In the genomic region with DNA sequence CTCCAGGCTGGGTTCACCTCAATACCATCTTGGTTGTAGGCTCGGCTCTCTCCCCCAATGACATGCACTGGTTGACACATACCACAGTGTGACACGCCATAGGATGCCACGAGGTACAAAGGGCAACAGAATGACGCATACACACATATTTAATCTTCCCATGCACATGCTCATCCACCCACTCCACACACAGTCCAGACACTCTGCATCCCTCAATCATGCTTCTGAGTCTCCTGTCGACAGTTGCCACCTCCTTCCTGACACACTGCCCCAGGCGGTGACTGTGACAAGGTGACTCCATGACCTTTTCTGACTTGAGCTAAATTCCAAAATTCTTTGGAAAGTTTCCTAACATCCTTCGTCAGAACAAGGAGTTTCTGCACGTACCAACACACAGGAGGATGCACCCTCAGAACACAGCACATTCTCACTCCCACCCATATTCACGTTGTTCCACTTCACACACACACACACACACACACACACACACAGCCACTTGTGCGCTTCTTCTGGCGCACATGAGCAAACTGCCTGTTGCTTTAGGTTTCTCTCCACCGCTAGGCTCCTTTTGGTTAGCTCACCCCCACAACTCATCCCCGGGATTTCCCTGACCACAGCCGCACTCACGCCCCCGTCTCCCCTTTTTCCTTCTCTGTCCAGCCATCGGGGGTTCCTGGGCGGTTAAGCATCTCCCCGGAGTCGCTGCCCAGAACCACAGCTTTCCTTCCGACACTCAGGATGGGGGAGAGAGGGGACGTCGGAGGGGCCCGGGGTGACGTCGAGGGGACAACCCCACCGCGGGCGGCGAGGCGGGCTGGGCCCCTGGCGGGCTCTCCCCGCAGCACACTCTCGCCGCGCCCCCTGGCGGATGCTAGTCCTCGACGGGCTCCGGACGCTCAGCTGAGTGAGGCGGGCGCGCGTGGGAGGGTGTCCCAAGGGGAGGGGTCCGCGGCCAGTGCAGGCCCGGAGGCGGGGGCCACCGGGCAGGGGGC, we compare ENCODE assay signal across 1 cellular context.
TF ChIP-seq lines count a peak whose summit lies in the region.

No MANE protein-coding gene starts in this region.

TF ChIP-seq in K562, 482 proteins besides CTCF, POLR2A, EP300 and RAD21 (continued from another document and continues in another):
- TF ChIP-seq, protein P1, sequence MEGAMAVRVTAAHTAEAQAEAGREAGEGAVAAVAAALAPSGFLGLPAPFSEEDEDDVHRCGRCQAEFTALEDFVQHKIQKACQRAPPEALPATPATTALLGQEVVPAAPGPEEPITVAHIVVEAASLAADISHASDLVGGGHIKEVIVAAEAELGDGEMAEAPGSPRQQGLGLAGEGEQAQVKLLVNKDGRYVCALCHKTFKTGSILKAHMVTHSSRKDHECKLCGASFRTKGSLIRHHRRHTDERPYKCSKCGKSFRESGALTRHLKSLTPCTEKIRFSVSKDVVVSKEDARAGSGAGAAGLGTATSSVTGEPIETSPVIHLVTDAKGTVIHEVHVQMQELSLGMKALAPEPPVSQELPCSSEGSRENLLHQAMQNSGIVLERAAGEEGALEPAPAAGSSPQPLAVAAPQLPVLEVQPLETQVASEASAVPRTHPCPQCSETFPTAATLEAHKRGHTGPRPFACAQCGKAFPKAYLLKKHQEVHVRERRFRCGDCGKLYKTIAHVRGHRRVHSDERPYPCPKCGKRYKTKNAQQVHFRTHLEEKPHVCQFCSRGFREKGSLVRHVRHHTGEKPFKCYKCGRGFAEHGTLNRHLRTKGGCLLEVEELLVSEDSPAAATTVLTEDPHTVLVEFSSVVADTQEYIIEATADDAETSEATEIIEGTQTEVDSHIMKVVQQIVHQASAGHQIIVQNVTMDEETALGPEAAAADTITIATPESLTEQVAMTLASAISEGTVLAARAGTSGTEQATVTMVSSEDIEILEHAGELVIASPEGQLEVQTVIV (CRISPR knock-in tag; IDR thresholded peaks at IDR 0.05; ENCODE audit: borderline replicate concordance): no peak
- TF ChIP-seq, protein P2, sequence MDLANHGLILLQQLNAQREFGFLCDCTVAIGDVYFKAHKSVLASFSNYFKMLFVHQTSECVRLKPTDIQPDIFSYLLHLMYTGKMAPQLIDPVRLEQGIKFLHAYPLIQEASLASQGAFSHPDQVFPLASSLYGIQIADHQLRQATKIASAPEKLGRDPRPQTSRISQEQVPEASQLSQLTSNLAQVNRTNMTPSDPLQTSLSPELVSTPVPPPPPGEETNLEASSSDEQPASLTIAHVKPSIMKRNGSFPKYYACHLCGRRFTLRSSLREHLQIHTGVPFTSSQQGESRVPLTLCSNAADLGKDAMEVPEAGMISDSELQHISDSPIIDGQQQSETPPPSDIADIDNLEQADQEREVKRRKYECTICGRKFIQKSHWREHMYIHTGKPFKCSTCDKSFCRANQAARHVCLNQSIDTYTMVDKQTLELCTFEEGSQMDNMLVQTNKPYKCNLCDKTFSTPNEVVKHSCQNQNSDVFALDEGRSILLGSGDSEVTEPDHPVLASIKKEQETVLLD (IDR thresholded peaks at IDR 0.05): no peak
- no peak for TF ChIP-seq ZNF668 (CRISPR knock-in tag; IDR thresholded peaks at IDR 0.05)
- TF ChIP-seq SMAD1 (IDR thresholded peaks at IDR 0.05; ENCODE audit: low read depth, low read length, partially characterized antibody): no peak
- TF ChIP-seq PHB2 (IDR thresholded peaks at IDR 0.05; ENCODE audit: low read depth): no peak
- TF ChIP-seq, protein P3, sequence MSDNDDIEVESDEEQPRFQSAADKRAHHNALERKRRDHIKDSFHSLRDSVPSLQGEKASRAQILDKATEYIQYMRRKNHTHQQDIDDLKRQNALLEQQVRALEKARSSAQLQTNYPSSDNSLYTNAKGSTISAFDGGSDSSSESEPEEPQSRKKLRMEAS (CRISPR knock-in tag; IDR thresholded peaks at IDR 0.05): peak; percentile 50; the same call in 1 of the 2 replicates
- 0 out of 4 replicates have a peak, but pooled peaks of 1 of the 2 experiments have one; percentile 8 for TF ChIP-seq RCOR1 (IDR thresholded peaks at IDR 0.05; ENCODE audit: borderline replicate concordance in 1 of 2, low read depth in 2 of 2, low read length in 2 of 2)
- no peak for TF ChIP-seq POLR2AphosphoS5 (IDR thresholded peaks at IDR 0.05; ENCODE audit: control insufficient read depth, insufficient read depth, low read depth, low read length)
- no peak; the same call in 1 of the 2 replicates for TF ChIP-seq GABPB1 (CRISPR knock-in tag; IDR thresholded peaks at IDR 0.05)
- no peak for TF ChIP-seq ELF4 (CRISPR knock-in tag; IDR thresholded peaks at IDR 0.05)
- TF ChIP-seq PURB (CRISPR knock-in tag; IDR thresholded peaks at IDR 0.05; ENCODE audit: low read depth): no peak
- TF ChIP-seq MCM3 (IDR thresholded peaks at IDR 0.05): no peak
- TF ChIP-seq TSC22D4 (tag; IDR thresholded peaks at IDR 0.05): no peak
- no peak for TF ChIP-seq ZNF184 (CRISPR knock-in tag; IDR thresholded peaks at IDR 0.05)
- TF ChIP-seq ZNF324 (CRISPR knock-in tag; IDR thresholded peaks at IDR 0.05): no peak
- no peak for TF ChIP-seq DMBX1 (CRISPR knock-in tag; IDR thresholded peaks at IDR 0.05; ENCODE audit: borderline replicate concordance)
- 0 out of 2 replicates have a peak, but pooled peaks have one; percentile 22 for TF ChIP-seq KLF16 (IDR thresholded peaks at IDR 0.05)
- TF ChIP-seq, protein P4, sequence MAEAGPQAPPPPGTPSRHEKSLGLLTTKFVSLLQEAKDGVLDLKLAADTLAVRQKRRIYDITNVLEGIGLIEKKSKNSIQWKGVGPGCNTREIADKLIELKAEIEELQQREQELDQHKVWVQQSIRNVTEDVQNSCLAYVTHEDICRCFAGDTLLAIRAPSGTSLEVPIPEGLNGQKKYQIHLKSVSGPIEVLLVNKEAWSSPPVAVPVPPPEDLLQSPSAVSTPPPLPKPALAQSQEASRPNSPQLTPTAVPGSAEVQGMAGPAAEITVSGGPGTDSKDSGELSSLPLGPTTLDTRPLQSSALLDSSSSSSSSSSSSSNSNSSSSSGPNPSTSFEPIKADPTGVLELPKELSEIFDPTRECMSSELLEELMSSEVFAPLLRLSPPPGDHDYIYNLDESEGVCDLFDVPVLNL (CRISPR knock-in tag; IDR thresholded peaks at IDR 0.05; ENCODE audit: low read depth): no peak
- TF ChIP-seq, protein P5, sequence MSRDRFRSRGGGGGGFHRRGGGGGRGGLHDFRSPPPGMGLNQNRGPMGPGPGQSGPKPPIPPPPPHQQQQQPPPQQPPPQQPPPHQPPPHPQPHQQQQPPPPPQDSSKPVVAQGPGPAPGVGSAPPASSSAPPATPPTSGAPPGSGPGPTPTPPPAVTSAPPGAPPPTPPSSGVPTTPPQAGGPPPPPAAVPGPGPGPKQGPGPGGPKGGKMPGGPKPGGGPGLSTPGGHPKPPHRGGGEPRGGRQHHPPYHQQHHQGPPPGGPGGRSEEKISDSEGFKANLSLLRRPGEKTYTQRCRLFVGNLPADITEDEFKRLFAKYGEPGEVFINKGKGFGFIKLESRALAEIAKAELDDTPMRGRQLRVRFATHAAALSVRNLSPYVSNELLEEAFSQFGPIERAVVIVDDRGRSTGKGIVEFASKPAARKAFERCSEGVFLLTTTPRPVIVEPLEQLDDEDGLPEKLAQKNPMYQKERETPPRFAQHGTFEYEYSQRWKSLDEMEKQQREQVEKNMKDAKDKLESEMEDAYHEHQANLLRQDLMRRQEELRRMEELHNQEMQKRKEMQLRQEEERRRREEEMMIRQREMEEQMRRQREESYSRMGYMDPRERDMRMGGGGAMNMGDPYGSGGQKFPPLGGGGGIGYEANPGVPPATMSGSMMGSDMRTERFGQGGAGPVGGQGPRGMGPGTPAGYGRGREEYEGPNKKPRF (IDR thresholded peaks at IDR 0.05; ENCODE audit: low read depth, low read length): no peak
- no peak for TF ChIP-seq ESRRB (CRISPR knock-in tag; IDR thresholded peaks at IDR 0.05; ENCODE audit: borderline replicate concordance)
- TF ChIP-seq ZNF23 (CRISPR knock-in tag; IDR thresholded peaks at IDR 0.05): no peak
- TF ChIP-seq ZNF445 (CRISPR knock-in tag; IDR thresholded peaks at IDR 0.05; ENCODE audit: low read depth): no peak
- TF ChIP-seq CBFA2T3 (IDR thresholded peaks at IDR 0.05): peak; percentile 68
- TF ChIP-seq FOS (IDR thresholded peaks at IDR 0.05; ENCODE audit: extremely low read depth, insufficient read length): no peak
- no peak for TF ChIP-seq MXI1 (IDR thresholded peaks at IDR 0.05; ENCODE audit: low read depth, low read length)
- TF ChIP-seq, protein P6, sequence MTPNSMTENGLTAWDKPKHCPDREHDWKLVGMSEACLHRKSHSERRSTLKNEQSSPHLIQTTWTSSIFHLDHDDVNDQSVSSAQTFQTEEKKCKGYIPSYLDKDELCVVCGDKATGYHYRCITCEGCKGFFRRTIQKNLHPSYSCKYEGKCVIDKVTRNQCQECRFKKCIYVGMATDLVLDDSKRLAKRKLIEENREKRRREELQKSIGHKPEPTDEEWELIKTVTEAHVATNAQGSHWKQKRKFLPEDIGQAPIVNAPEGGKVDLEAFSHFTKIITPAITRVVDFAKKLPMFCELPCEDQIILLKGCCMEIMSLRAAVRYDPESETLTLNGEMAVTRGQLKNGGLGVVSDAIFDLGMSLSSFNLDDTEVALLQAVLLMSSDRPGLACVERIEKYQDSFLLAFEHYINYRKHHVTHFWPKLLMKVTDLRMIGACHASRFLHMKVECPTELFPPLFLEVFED (CRISPR knock-in tag; conservative IDR thresholded peaks at IDR 0.05): no peak
- TF ChIP-seq, protein P7, sequence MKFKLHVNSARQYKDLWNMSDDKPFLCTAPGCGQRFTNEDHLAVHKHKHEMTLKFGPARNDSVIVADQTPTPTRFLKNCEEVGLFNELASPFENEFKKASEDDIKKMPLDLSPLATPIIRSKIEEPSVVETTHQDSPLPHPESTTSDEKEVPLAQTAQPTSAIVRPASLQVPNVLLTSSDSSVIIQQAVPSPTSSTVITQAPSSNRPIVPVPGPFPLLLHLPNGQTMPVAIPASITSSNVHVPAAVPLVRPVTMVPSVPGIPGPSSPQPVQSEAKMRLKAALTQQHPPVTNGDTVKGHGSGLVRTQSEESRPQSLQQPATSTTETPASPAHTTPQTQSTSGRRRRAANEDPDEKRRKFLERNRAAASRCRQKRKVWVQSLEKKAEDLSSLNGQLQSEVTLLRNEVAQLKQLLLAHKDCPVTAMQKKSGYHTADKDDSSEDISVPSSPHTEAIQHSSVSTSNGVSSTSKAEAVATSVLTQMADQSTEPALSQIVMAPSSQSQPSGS (CRISPR knock-in tag; IDR thresholded peaks at IDR 0.05): no peak
- no peak for TF ChIP-seq MIER1 (IDR thresholded peaks at IDR 0.05; ENCODE audit: low read depth)
- TF ChIP-seq, protein P8, sequence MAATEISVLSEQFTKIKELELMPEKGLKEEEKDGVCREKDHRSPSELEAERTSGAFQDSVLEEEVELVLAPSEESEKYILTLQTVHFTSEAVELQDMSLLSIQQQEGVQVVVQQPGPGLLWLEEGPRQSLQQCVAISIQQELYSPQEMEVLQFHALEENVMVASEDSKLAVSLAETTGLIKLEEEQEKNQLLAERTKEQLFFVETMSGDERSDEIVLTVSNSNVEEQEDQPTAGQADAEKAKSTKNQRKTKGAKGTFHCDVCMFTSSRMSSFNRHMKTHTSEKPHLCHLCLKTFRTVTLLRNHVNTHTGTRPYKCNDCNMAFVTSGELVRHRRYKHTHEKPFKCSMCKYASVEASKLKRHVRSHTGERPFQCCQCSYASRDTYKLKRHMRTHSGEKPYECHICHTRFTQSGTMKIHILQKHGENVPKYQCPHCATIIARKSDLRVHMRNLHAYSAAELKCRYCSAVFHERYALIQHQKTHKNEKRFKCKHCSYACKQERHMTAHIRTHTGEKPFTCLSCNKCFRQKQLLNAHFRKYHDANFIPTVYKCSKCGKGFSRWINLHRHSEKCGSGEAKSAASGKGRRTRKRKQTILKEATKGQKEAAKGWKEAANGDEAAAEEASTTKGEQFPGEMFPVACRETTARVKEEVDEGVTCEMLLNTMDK (IDR thresholded peaks at IDR 0.05; ENCODE audit: borderline replicate concordance, insufficient read depth, low read depth, low read length, poor library complexity, severe bottlenecking): peak; percentile 94
- TF ChIP-seq ESRRA (IDR thresholded peaks at IDR 0.05; ENCODE audit: borderline replicate concordance, low read depth): no peak
- no peak for TF ChIP-seq ZNF146 (CRISPR knock-in tag; IDR thresholded peaks at IDR 0.05; ENCODE audit: unreplicated experiment)
- no peak for TF ChIP-seq ZNF436 (CRISPR knock-in tag; IDR thresholded peaks at IDR 0.05)
- TF ChIP-seq, protein P9, sequence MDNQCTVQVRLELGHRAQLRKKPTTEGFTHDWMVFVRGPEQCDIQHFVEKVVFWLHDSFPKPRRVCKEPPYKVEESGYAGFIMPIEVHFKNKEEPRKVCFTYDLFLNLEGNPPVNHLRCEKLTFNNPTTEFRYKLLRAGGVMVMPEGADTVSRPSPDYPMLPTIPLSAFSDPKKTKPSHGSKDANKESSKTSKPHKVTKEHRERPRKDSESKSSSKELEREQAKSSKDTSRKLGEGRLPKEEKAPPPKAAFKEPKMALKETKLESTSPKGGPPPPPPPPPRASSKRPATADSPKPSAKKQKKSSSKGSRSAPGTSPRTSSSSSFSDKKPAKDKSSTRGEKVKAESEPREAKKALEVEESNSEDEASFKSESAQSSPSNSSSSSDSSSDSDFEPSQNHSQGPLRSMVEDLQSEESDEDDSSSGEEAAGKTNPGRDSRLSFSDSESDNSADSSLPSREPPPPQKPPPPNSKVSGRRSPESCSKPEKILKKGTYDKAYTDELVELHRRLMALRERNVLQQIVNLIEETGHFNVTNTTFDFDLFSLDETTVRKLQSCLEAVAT (IDR thresholded peaks at IDR 0.05): no peak
- TF ChIP-seq MTA2 (IDR thresholded peaks at IDR 0.05; ENCODE audit: low read depth): no peak
- TF ChIP-seq MYNN (IDR thresholded peaks at IDR 0.05): no peak
- TF ChIP-seq MYNN (CRISPR knock-in tag; IDR thresholded peaks at IDR 0.05): no peak
- no peak for TF ChIP-seq JUNB (CRISPR knock-in tag; conservative IDR thresholded peaks at IDR 0.05)
- TF ChIP-seq BRCA1 (IDR thresholded peaks at IDR 0.05): no peak
- no peak for TF ChIP-seq BRCA1 (CRISPR knock-in tag; IDR thresholded peaks at IDR 0.05)
- no peak for TF ChIP-seq TEAD2 (tag; IDR thresholded peaks at IDR 0.05)
- no peak for TF ChIP-seq MEF2D (tag; conservative IDR thresholded peaks at IDR 0.05; ENCODE audit: low read depth)
- TF ChIP-seq HCFC1 (IDR thresholded peaks at IDR 0.05; ENCODE audit: low read depth, low read length): 0 out of 2 replicates have a peak, but pooled peaks have one; percentile 4
- 0 out of 2 replicates have a peak, but pooled peaks have one; percentile 36 for TF ChIP-seq NR2C2 (CRISPR knock-in tag; IDR thresholded peaks at IDR 0.05)
- no peak for TF ChIP-seq NR2C2 (tag; IDR thresholded peaks at IDR 0.05)
- peak; percentile 59 for TF ChIP-seq DACH1 (IDR thresholded peaks at IDR 0.05; ENCODE audit: partially characterized antibody)
- TF ChIP-seq EZH2 (IDR thresholded peaks at IDR 0.05; ENCODE audit: borderline replicate concordance, low read depth, low read length): no peak
- TF ChIP-seq MECOM (CRISPR knock-in tag; IDR thresholded peaks at IDR 0.05): no peak
- no peak for TF ChIP-seq ZEB2 (IDR thresholded peaks at IDR 0.05)
- no peak for TF ChIP-seq KDM2B (CRISPR knock-in tag; IDR thresholded peaks at IDR 0.05)
- TF ChIP-seq CBX5 (IDR thresholded peaks at IDR 0.05; ENCODE audit: borderline replicate concordance, low read depth): no peak
- TF ChIP-seq, protein P10, sequence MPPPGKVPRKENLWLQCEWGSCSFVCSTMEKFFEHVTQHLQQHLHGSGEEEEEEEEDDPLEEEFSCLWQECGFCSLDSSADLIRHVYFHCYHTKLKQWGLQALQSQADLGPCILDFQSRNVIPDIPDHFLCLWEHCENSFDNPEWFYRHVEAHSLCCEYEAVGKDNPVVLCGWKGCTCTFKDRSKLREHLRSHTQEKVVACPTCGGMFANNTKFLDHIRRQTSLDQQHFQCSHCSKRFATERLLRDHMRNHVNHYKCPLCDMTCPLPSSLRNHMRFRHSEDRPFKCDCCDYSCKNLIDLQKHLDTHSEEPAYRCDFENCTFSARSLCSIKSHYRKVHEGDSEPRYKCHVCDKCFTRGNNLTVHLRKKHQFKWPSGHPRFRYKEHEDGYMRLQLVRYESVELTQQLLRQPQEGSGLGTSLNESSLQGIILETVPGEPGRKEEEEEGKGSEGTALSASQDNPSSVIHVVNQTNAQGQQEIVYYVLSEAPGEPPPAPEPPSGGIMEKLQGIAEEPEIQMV (tag; conservative IDR thresholded peaks at IDR 0.05; ENCODE audit: low read depth): no peak
